1 cellular context compared by ENCODE assay signal in genomic region chr10:26437637-26438461, GRCh38.
TF ChIP-seq lines count a peak whose summit lies in the region.

Gene APBB1IP (plus strand): TSS chr10:26438341. CDS start chr10:26492327, 53,986 bp downstream.

TF ChIP-seq in GM12878, 131 proteins besides CTCF, POLR2A, EP300 and RAD21 (continued from another document):
- TF ChIP-seq BCLAF1 (IDR thresholded peaks at IDR 0.05) (no peak), CEBPB (IDR thresholded peaks at IDR 0.05; ENCODE audit: borderline replicate concordance in 1 of 2, low read depth in 2 of 2, low read length in 2 of 2) (peak in 1 of 2 experiments; percentile 52; a peak in 1 of 4 replicates), ZBTB4 (CRISPR knock-in tag; IDR thresholded peaks at IDR 0.05) (no peak), NR2C1 (IDR thresholded peaks at IDR 0.05) (no peak), SKIL (IDR thresholded peaks at IDR 0.05; ENCODE audit: low read depth, poor library complexity, severe bottlenecking) (no peak), PML (IDR thresholded peaks at IDR 0.05; ENCODE audit: low read length) (no peak; the same call in 1 of the 2 replicates), ZBTB11 (CRISPR knock-in tag; IDR thresholded peaks at IDR 0.05) (no peak), POU2F2 (IDR thresholded peaks at IDR 0.05; ENCODE audit: borderline replicate concordance, low read depth, low read length) (peak; percentile 46; the same call in 2 of the 3 replicates), RBBP5 (conservative IDR thresholded peaks at IDR 0.05) (0 out of 2 replicates have a peak, but pooled peaks have one; percentile 29), ZBED1 (IDR thresholded peaks at IDR 0.05; ENCODE audit: borderline replicate concordance) (no peak)
